8 cellular contexts compared by ENCODE assay signal in the genomic region with DNA sequence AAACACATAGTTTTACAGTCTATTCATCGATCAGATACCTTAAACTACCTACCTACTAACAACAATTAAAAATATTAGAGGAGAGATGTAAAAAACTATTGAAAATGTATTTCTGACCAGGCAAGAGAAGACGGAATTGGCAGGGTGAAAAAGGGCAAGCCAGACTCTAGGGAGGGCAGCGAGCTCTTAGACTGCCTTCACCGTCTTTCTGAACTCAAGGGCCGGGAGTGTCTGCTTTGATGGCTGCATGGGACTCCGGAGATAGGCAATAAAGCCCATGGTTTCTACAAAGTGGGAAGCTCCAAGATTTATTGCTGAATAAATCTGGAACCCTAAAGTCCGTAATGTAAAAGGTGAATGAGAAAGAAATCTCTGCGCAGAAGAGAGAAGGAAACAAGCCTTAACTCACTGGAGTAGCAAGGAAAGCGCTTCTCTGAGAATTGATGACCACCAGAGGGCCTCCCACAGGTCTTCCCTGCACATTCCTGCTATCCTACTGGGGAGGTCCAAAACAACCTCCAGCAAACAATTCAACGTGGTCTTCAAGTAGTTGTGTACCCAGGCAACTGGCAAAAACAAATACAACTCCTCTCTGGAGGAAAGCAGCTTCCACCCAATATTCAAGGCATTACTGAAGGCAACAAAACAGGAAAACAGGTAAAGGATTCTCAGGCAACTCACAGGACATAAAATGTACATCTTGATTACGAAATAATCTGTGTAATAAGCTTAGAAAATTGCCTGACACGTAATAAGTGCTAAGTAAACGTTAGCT.
A peak's percentile ranks its signal among the peaks of the same experiment; 100 is the strongest.
DNase-seq lines count a peak whose midpoint lies in the region; ATAC-seq and TF ChIP-seq lines count a peak whose summit lies in the region.

No MANE protein-coding gene starts in this region.

- DNase-seq in HuH-7.5 (ENCODE audit: low spot score) (peak; percentile 14), SKM-1 (lab: John Stamatoyannopoulos, UW; ENCODE audit: unreplicated experiment) (peak; percentile 2), iPS-NIHi11 (ENCODE audit: low spot score) (peak; percentile 69), coronary artery (ENCODE audit: low spot score) (no peak)

- no peak overlapping the region for H3K4me3 ChIP-seq in coronary artery

- ATAC-seq in GM21717 (IDR thresholded peaks at IDR 0.05; ENCODE audit: unreplicated experiment) (no peak), GM19035 (IDR thresholded peaks at IDR 0.05; ENCODE audit: unreplicated experiment) (no peak), HG02981 (IDR thresholded peaks at IDR 0.05; ENCODE audit: unreplicated experiment) (no peak)

- no peak overlapping the region for H3K27ac ChIP-seq in C4-2B
- no peak overlapping the region for H3K27ac ChIP-seq in coronary artery

- TF ChIP-seq CTCF in C4-2B (conservative IDR thresholded peaks at IDR 0.05) = peak; percentile 74
- TF ChIP-seq CTCF in coronary artery (IDR thresholded peaks at IDR 0.05) = no peak
